8 cellular contexts compared by ENCODE assay signal in the genomic region with DNA sequence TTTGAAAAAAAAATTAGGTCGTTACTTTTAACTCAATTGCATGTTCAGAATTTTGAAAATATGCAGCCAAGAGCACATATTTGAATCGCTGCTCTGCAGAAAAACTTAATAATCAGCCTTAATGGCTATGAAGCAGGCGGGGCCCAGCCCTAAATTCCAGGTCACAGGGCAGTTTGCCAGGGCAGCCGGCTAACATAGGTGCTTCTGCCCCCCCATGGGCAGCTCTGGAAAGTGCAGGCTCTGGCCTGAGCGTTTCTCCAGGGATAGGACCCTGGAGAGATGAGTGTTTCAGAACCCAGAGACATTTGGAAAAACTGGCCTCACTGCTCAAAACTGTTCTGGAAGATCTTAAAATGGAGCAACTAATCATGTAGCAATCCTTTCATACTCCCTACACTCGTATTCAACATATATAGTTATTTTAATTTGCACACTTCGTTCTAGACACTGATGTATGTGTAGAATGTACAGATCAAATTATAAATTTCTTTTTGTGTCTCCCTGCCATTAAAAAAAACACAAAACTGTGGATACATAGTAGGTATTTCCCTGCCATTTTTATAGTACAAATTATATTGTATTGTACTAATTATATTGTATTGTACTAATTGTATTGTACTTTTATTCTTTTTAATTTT. TPM values are rescaled to one million over a fixed set of nuclear protein-coding genes. Genes with fewer than 3 reads are reported as not detected.
A peak's percentile ranks its signal among the peaks of the same experiment; 100 is the strongest.
DNase-seq lines count a peak whose midpoint lies in the region; ATAC-seq, FAIRE-seq and TF ChIP-seq lines count a peak whose summit lies in the region.

No MANE protein-coding gene starts in this region.

- POLR2A ChIA-PET in HCT116 (lab: Charles Lee) (interaction anchor here (0.7 to 1.6 kb wide), 2 partner anchors 28 to 66 kb away, joined by 4 read pairs; a partner anchor contains a TSS), MCF 10A (lab: Yijun Ruan, JAX) (interaction anchor here (0.9 to 10.1 kb wide), 11 partner anchors 18 to 102 kb away, joined by 3 to 122 read pairs (median 15); partner anchors contain the start of gene PTGR2)

- no peak overlapping the region for H3K27ac Mint-ChIP-seq in MCF 10A (ENCODE audit: low read depth, unreplicated experiment)

- no peaks in the 10 kb centered on the region for H4K20me1 ChIP-seq in HCT116 (ENCODE audit: insufficient read depth)

- peaks cover 5% of the 10 kb centered on the region for H3K36me3 Mint-ChIP-seq in MCF 10A (ENCODE audit: insufficient read depth, unreplicated experiment)

- H3K4me3 ChIP-seq in HCT116 (replicated peaks in 1 of 2; ENCODE audit: low read depth in 1 of 2, low read length in 2 of 2) (no peak overlapping the region), WERI-Rb-1 (ENCODE audit: low read depth, low read length) (no peak overlapping the region)

- RAD21 ChIA-PET in HCT116 (lab: Charles Lee; ENCODE audit: low non-redundant PET in 1 of 2, low total read pairs in 2 of 2, uncharacterized antibody in 2 of 2, unreplicated experiment in 2 of 2): interaction anchor here (0.6 to 1.6 kb wide), 3 partner anchors 66 to 97 kb away, joined by 3 to 11 read pairs (median 7); a partner anchor contains a TSS

- TF ChIP-seq CTCF in HCT116 (IDR thresholded peaks at IDR 0.05 in 2 of 3, conservative IDR thresholded peaks at IDR 0.05 in 1 of 3; ENCODE audit: borderline replicate concordance in 1 of 3, insufficient read depth in 1 of 3, low read depth in 2 of 3, low read length in 2 of 3) (peak; percentile 84 to 90 (median 90)), WERI-Rb-1 (IDR thresholded peaks at IDR 0.05; ENCODE audit: low read depth, low read length) (peak; percentile 87), MCF 10A (IDR thresholded peaks at IDR 0.05; ENCODE audit: unreplicated experiment) (peak; percentile 89)

- H3K79me2 ChIP-seq in HCT116 (ENCODE audit: insufficient read depth, low read length): no peaks in the 10 kb centered on the region

- CTCF ChIA-PET in HCT116 (lab: Charles Lee) (interaction anchor here (1.0 to 6.5 kb wide), 4 partner anchors 25 to 96 kb away, joined by 3 to 59 read pairs (median 4); no protein-coding TSS in a partner anchor), MCF 10A (lab: Yijun Ruan, JAX) (interaction anchor here (0.6 to 8.1 kb wide), 16 partner anchors 26 to 215 kb away, joined by 3 to 68 read pairs (median 4); no protein-coding TSS in a partner anchor)

- no peak overlapping the region for H3K4me3 Mint-ChIP-seq in MCF 10A (ENCODE audit: unreplicated experiment)

- no peak overlapping the region for H3K9ac ChIP-seq in HCT116 (ENCODE audit: low read length)

- no peaks in the 10 kb centered on the region for H3K36me3 ChIP-seq in HCT116 (ENCODE audit: control insufficient read depth in 1 of 2, insufficient read depth in 2 of 2, low read length in 2 of 2)
- H3K36me3 ChIP-seq in WERI-Rb-1: no peaks in the 10 kb centered on the region

- H3K4me1 Mint-ChIP-seq in MCF 10A (ENCODE audit: insufficient read depth, unreplicated experiment): peaks cover 19% of the 10 kb centered on the region

- H3K9me3 Mint-ChIP-seq in MCF 10A (ENCODE audit: unreplicated experiment): no peaks in the 10 kb centered on the region

- peaks cover 0 to 10% of the 10 kb centered on the region in 2 experiments; a peak in 2 of 4 replicates for H3K4me1 ChIP-seq in HCT116 (ENCODE audit: control insufficient read depth in 1 of 2, insufficient read depth in 2 of 2, low read length in 2 of 2)

- H2AFZ ChIP-seq in HCT116 (ENCODE audit: low read depth, low read length, poor library complexity, severe bottlenecking): peak overlapping the region; percentile 94

- peak; percentile 96 for ATAC-seq in HCT116
- no peak for ATAC-seq in HG03095 (IDR thresholded peaks at IDR 0.05; ENCODE audit: unreplicated experiment)

- H3K27ac ChIP-seq in HCT116 (ENCODE audit: low read depth, low read length) (no peak overlapping the region), WERI-Rb-1 (no peak overlapping the region)

- H3K9me2 ChIP-seq in HCT116 (ENCODE audit: insufficient read depth): no peaks in the 10 kb centered on the region

- H3K9me3 ChIP-seq in HCT116 (ENCODE audit: control insufficient read depth in 1 of 2, insufficient read depth in 1 of 2, low read depth in 1 of 2, low read length in 2 of 2) (no peaks in the 10 kb centered on the region), WERI-Rb-1 (ENCODE audit: severe bottlenecking) (peaks cover 4% of the 10 kb centered on the region)

- BruUV-seq in HCT116 (replicated peaks; lab: Mats Ljungman, UMichigan) (no TSS peak), MCF 10A (replicated peaks; lab: Mats Ljungman, UMichigan) (no TSS peak)

- H3K4me2 ChIP-seq in HCT116 (ENCODE audit: low read length): peak overlapping the region; percentile 6; the same call in 1 of the 2 replicates

- no peak for TF ChIP-seq POLR2A in HCT116 (IDR thresholded peaks at IDR 0.05; ENCODE audit: borderline replicate concordance, extremely low read depth, insufficient read depth, insufficient read length)

- H3K27me3 ChIP-seq in HCT116 (ENCODE audit: insufficient read depth, low read length) (no peaks in the 10 kb centered on the region), WERI-Rb-1 (ENCODE audit: insufficient read depth, low read depth, severe bottlenecking) (no peaks in the 10 kb centered on the region)

- FAIRE-seq in islet of Langerhans (lab: Jason Lieb, UNC): peak; percentile 9

- intact Hi-C loops in HCT116 (cut with micrococcal nuclease): loop anchor here (1.0 kb wide), 2 partner anchors 65 to 97 kb away; a partner anchor contains a TSS
- intact Hi-C loops in MCF 10A (cut with micrococcal nuclease): loop anchor here (1.0 to 5.0 kb wide), 4 partner anchors 39 to 97 kb away; no protein-coding TSS in a partner anchor

- peak; percentile 90 for DNase-seq in D341Med (ENCODE audit: low spot score)
- DNase-seq in HCT116 (ENCODE audit: low read depth, low spot score): peak; percentile 76
- peak; percentile 93 for DNase-seq in NCI-H2196 (lab: John Stamatoyannopoulos, UW; ENCODE audit: unreplicated experiment)
- peak; percentile 84 for DNase-seq in WERI-Rb-1
- DNase-seq in MCF 10A (ENCODE audit: unreplicated experiment): peak; percentile 89
- peak; percentile 90 for DNase-seq in stimulated activated CD4-positive, alpha-beta T cell treated with anti-CD3 and anti-CD28 coated beads, Interleukin-15, amount 100 ng/mL, for 24 hours

- peak; percentile 89 for TF ChIP-seq RAD21 in HCT116 (IDR thresholded peaks at IDR 0.05; ENCODE audit: low read depth)

- no peaks in the 10 kb centered on the region for H3K27me3 Mint-ChIP-seq in MCF 10A (ENCODE audit: insufficient read depth, unreplicated experiment)

TF ChIP-seq in HCT116, 20 proteins besides CTCF, POLR2A, EP300 and RAD21:
- TF ChIP-seq SRF (IDR thresholded peaks at IDR 0.05; ENCODE audit: low read depth) (no peak), FOSL1 (IDR thresholded peaks at IDR 0.05; ENCODE audit: low read depth) (0 out of 2 replicates have a peak, but pooled peaks have one; percentile 21)

RNA-seq across cellular contexts. Expression of gene PTGR2, which starts 26.0 kb away (rescaled TPM):
- 22.1 TPM for total RNA-seq in HCT116 (2021; ENCODE audit: unreplicated experiment)
- 4.5 and 6.4 TPM in 2 replicates for polyA plus RNA-seq in HCT116 (2012)
- 9.2 and 13.1 TPM in 2 replicates for total RNA-seq in MCF 10A (2022)
